In the genomic region with DNA sequence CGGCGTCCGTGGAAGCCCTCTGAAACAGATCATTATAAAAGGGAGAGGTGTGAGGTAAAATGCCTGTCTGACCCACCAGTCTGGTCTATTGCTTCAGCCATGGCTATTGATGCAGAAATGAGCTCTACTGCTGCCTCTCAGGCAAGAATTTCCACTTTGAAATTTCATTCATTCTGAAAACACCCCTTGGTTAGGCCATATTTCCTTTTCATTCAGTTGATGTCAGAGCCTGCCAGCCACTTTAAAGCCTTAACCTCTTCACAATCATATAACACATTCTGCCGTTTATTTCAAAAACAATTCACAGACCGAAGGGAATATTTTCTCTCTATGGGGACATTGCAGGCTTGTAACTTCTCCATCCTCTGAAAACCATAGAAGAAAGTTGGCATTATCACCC, we compare ENCODE assay signal across 15 cellular contexts.
A peak's percentile ranks its signal among the peaks of the same experiment; 100 is the strongest.
DNase-seq lines count a peak whose midpoint lies in the region; ATAC-seq and TF ChIP-seq lines count a peak whose summit lies in the region.
"Had no signal": no experiment of that assay in that cellular context is flagged by ENCODE, and none has a peak within 500 bp of the region (broad histone marks: within the 10 kb centered on the region; RNA-seq: fewer than 3 reads in every experiment).

No MANE protein-coding gene starts in this region.

- H3K27me3 Mint-ChIP-seq in activated CD4-positive, alpha-beta memory T cell treated with anti-CD3 and anti-CD28 coated beads for 36 hours: peaks cover 7% of the 10 kb centered on the region
- peaks cover 3% of the 10 kb centered on the region for H3K27me3 Mint-ChIP-seq in activated CD4-positive, alpha-beta memory T cell treated with anti-CD3 and anti-CD28 coated beads, Interleukin-2, amount 10 ng/mL, durations not matched to agents 7 days and 5 days
- H3K27me3 Mint-ChIP-seq in brain (peaks cover 24% of the 10 kb centered on the region), neural crest cell (ENCODE audit: low read depth) (no peaks in the 10 kb centered on the region)

- ATAC-seq in GM19467 (IDR thresholded peaks at IDR 0.05; ENCODE audit: unreplicated experiment): no peak
- ATAC-seq: PC-3 had no signal

- intact Hi-C loops in activated CD4-positive, alpha-beta memory T cell treated with anti-CD3 and anti-CD28 coated beads for 36 hours (cut with micrococcal nuclease): loop anchor here (2.0 kb wide), 2 partner anchors 51 to 69 kb away; no protein-coding TSS in a partner anchor

- H3K4me1 Mint-ChIP-seq in activated CD4-positive, alpha-beta memory T cell treated with anti-CD3 and anti-CD28 coated beads for 36 hours (ENCODE audit: low read depth): peaks cover 52% of the 10 kb centered on the region
- peaks cover 42% of the 10 kb centered on the region for H3K4me1 Mint-ChIP-seq in activated CD4-positive, alpha-beta memory T cell treated with anti-CD3 and anti-CD28 coated beads, Interleukin-2, amount 10 ng/mL, durations not matched to agents 7 days and 5 days
- H3K4me1 Mint-ChIP-seq in brain: peaks cover 58% of the 10 kb centered on the region
- H3K4me1 Mint-ChIP-seq in neural crest cell: peaks cover 71% of the 10 kb centered on the region

- H3K9me3 ChIP-seq in HUES64 (ENCODE audit: insufficient read depth, low read depth, low read length): no peaks in the 10 kb centered on the region

- DNase-seq in activated CD4-positive, alpha-beta memory T cell treated with anti-CD3 and anti-CD28 coated beads for 36 hours: no peak
- DNase-seq in activated CD4-positive, alpha-beta memory T cell treated with anti-CD3 and anti-CD28 coated beads, Interleukin-2, amount 10 ng/mL, durations not matched to agents 7 days and 5 days: no peak
- no peak for DNase-seq in neural crest cell (ENCODE audit: low read depth, low spot score)
- no peak for DNase-seq in DMS79 (lab: John Stamatoyannopoulos, UW)
- no peak for DNase-seq in iPS-NIHi7 (ENCODE audit: extremely low spot score)
- DNase-seq: DMS 273 treated with DMSO at 0.1 percent for 48 hours, H7, Kasumi-1, NCI-H2029 treated with DMSO at 0.1 percent for 48 hours, NCI-H524, PC-3 had no signal

- peak overlapping the region; percentile 1 for H3K4me3 Mint-ChIP-seq in activated CD4-positive, alpha-beta memory T cell treated with anti-CD3 and anti-CD28 coated beads for 36 hours
- H3K4me3 Mint-ChIP-seq in activated CD4-positive, alpha-beta memory T cell treated with anti-CD3 and anti-CD28 coated beads, Interleukin-2, amount 10 ng/mL, durations not matched to agents 7 days and 5 days: no peak overlapping the region
- peak overlapping the region in 3 of 5 experiments; percentile 38 to 69 (median 47) for H3K4me3 Mint-ChIP-seq in brain
- H3K4me3 Mint-ChIP-seq in neural crest cell: peak overlapping the region; percentile 69

- no peaks in the 10 kb centered on the region for H3K27me3 ChIP-seq in HUES64 (ENCODE audit: insufficient read depth, low read length)
- H3K27me3 ChIP-seq: BLaER1 treated with 17β-estradiol and CSF1 and Interleukin-3, amounts not matched to agents 10 nM and 100 nM had no signal

- TF ChIP-seq CTCF in brain (conservative IDR thresholded peaks at IDR 0.05): no peak
- TF ChIP-seq CTCF in neural crest cell (conservative IDR thresholded peaks at IDR 0.05): no peak

- no peak overlapping the region for H3K27ac Mint-ChIP-seq in activated CD4-positive, alpha-beta memory T cell treated with anti-CD3 and anti-CD28 coated beads for 36 hours
- H3K27ac Mint-ChIP-seq in activated CD4-positive, alpha-beta memory T cell treated with anti-CD3 and anti-CD28 coated beads, Interleukin-2, amount 10 ng/mL, durations not matched to agents 7 days and 5 days: no peak overlapping the region
- H3K27ac Mint-ChIP-seq in brain (peak overlapping the region in 3 of 5 experiments; percentile 74 to 81 (median 79)), neural crest cell (ENCODE audit: unreplicated experiment) (peak overlapping the region; percentile 53)

- H3K9ac ChIP-seq in HUES64 (ENCODE audit: low read depth, low read length): no peak overlapping the region
- H3K9ac ChIP-seq: BLaER1 treated with 17β-estradiol and CSF1 and Interleukin-3, amounts not matched to agents 10 nM and 100 nM had no signal

- H3K9me3 Mint-ChIP-seq in activated CD4-positive, alpha-beta memory T cell treated with anti-CD3 and anti-CD28 coated beads for 36 hours: no peaks in the 10 kb centered on the region
- no peaks in the 10 kb centered on the region for H3K9me3 Mint-ChIP-seq in activated CD4-positive, alpha-beta memory T cell treated with anti-CD3 and anti-CD28 coated beads, Interleukin-2, amount 10 ng/mL, durations not matched to agents 7 days and 5 days
- peaks cover 0 to 11% (median 3%) of the 10 kb centered on the region in 5 experiments for H3K9me3 Mint-ChIP-seq in brain
- peaks cover 2% of the 10 kb centered on the region for H3K9me3 Mint-ChIP-seq in neural crest cell

- H3K4me3 ChIP-seq in HUES64 (ENCODE audit: low read length): no peak overlapping the region
- H3K4me3 ChIP-seq: BLaER1 treated with 17β-estradiol and CSF1 and Interleukin-3, amounts not matched to agents 10 nM and 100 nM had no signal

- no peaks in the 10 kb centered on the region for H3K36me3 Mint-ChIP-seq in activated CD4-positive, alpha-beta memory T cell treated with anti-CD3 and anti-CD28 coated beads for 36 hours
- H3K36me3 Mint-ChIP-seq in activated CD4-positive, alpha-beta memory T cell treated with anti-CD3 and anti-CD28 coated beads, Interleukin-2, amount 10 ng/mL, durations not matched to agents 7 days and 5 days (ENCODE audit: low read depth): no peaks in the 10 kb centered on the region
- H3K36me3 Mint-ChIP-seq in brain (no peaks in the 10 kb centered on the region), neural crest cell (ENCODE audit: low read depth) (peaks cover 2% of the 10 kb centered on the region)

- WGBS in HUES64: 87% methylated on average over 5 of the region's 5 CpGs

- CTCF ChIA-PET in activated CD4-positive, alpha-beta memory T cell treated with anti-CD3 and anti-CD28 coated beads for 36 hours (lab: Charles Lee): no interaction called here
- CTCF ChIA-PET in activated CD4-positive, alpha-beta memory T cell treated with anti-CD3 and anti-CD28 coated beads, Interleukin-2, amount 10 ng/mL, durations not matched to agents 7 days and 5 days (lab: Charles Lee): no interaction called here

- peak overlapping the region; percentile 31; the same call in 1 of the 2 replicates for H3K27ac ChIP-seq in HUES64 (ENCODE audit: low read depth, low read length)
- H3K27ac ChIP-seq: BLaER1 treated with 17β-estradiol and CSF1 and Interleukin-3, amounts not matched to agents 10 nM and 100 nM had no signal

- no peaks in the 10 kb centered on the region for H3K36me3 ChIP-seq in HUES64 (ENCODE audit: insufficient read depth, low read length)
- H3K36me3 ChIP-seq: BLaER1 treated with 17β-estradiol and CSF1 and Interleukin-3, amounts not matched to agents 10 nM and 100 nM had no signal

- POLR2A ChIA-PET in activated CD4-positive, alpha-beta memory T cell treated with anti-CD3 and anti-CD28 coated beads for 36 hours (lab: Charles Lee): no interaction called here
- POLR2A ChIA-PET in activated CD4-positive, alpha-beta memory T cell treated with anti-CD3 and anti-CD28 coated beads, Interleukin-2, amount 10 ng/mL, durations not matched to agents 7 days and 5 days (lab: Charles Lee): no interaction called here

- H3K4me1 ChIP-seq in HUES64 (ENCODE audit: insufficient read depth, low read length): peaks cover 51% of the 10 kb centered on the region
- H3K4me1 ChIP-seq: BLaER1 treated with 17β-estradiol and CSF1 and Interleukin-3, amounts not matched to agents 10 nM and 100 nM had no signal

Comparison
In these comparisons a context has a peak if more than half of its experiments do, and no peak if none do; other contexts are left out.
1. H3K27ac Mint-ChIP-seq: peak in brain (3 of 5) and neural crest cell (single experiment); none in activated CD4-positive, alpha-beta memory T cell treated with anti-CD3 and anti-CD28 coated beads for 36 hours (single experiment) and activated CD4-positive, alpha-beta memory T cell treated with anti-CD3 and anti-CD28 coated beads, Interleukin-2, amount 10 ng/mL, durations not matched to agents 7 days and 5 days (single experiment).